1 cellular context compared by ENCODE assay signal in the genomic region with DNA sequence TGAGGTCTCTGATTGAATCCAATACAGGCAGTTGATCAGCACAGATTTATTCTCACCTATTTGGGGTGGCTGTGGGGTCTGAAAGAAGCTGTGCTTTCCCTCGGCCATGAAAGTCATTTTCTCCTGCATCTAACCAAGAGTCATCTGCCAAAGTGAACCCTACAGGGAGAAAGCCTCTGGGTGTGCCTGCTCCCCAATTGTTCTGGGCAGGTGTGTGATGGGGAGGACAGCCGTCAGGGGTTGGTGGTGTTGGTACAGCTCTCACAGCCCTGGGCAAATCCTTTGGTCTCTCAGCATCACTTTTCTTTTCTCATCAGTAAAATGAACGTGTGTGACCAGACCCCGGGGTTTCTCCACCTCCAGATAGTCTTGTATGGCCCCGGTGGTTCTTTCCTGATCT.
TF ChIP-seq lines count a peak whose summit lies in the region.

No MANE protein-coding gene starts in this region.

TF ChIP-seq in GM23338, 12 proteins besides CTCF, POLR2A, EP300 and RAD21 (continued from another document):
- TF ChIP-seq, protein P1, sequence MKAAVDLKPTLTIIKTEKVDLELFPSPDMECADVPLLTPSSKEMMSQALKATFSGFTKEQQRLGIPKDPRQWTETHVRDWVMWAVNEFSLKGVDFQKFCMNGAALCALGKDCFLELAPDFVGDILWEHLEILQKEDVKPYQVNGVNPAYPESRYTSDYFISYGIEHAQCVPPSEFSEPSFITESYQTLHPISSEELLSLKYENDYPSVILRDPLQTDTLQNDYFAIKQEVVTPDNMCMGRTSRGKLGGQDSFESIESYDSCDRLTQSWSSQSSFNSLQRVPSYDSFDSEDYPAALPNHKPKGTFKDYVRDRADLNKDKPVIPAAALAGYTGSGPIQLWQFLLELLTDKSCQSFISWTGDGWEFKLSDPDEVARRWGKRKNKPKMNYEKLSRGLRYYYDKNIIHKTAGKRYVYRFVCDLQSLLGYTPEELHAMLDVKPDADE (IDR thresholded peaks at IDR 0.05) = no peak
- TF ChIP-seq EZH2 (IDR thresholded peaks at IDR 0.05; ENCODE audit: low read depth, unreplicated experiment) = no peak
- no peak for TF ChIP-seq STAT1 (IDR thresholded peaks at IDR 0.05; ENCODE audit: unreplicated experiment)
- TF ChIP-seq, protein P2, sequence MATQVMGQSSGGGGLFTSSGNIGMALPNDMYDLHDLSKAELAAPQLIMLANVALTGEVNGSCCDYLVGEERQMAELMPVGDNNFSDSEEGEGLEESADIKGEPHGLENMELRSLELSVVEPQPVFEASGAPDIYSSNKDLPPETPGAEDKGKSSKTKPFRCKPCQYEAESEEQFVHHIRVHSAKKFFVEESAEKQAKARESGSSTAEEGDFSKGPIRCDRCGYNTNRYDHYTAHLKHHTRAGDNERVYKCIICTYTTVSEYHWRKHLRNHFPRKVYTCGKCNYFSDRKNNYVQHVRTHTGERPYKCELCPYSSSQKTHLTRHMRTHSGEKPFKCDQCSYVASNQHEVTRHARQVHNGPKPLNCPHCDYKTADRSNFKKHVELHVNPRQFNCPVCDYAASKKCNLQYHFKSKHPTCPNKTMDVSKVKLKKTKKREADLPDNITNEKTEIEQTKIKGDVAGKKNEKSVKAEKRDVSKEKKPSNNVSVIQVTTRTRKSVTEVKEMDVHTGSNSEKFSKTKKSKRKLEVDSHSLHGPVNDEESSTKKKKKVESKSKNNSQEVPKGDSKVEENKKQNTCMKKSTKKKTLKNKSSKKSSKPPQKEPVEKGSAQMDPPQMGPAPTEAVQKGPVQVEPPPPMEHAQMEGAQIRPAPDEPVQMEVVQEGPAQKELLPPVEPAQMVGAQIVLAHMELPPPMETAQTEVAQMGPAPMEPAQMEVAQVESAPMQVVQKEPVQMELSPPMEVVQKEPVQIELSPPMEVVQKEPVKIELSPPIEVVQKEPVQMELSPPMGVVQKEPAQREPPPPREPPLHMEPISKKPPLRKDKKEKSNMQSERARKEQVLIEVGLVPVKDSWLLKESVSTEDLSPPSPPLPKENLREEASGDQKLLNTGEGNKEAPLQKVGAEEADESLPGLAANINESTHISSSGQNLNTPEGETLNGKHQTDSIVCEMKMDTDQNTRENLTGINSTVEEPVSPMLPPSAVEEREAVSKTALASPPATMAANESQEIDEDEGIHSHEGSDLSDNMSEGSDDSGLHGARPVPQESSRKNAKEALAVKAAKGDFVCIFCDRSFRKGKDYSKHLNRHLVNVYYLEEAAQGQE (IDR thresholded peaks at IDR 0.05; ENCODE audit: unreplicated experiment) = no peak
- TF ChIP-seq CREB1 (CRISPR knock-in tag; IDR thresholded peaks at IDR 0.05; ENCODE audit: low read depth) = no peak
- TF ChIP-seq NANOG (IDR thresholded peaks at IDR 0.05; ENCODE audit: borderline replicate concordance) = no peak
- TF ChIP-seq, protein P3, sequence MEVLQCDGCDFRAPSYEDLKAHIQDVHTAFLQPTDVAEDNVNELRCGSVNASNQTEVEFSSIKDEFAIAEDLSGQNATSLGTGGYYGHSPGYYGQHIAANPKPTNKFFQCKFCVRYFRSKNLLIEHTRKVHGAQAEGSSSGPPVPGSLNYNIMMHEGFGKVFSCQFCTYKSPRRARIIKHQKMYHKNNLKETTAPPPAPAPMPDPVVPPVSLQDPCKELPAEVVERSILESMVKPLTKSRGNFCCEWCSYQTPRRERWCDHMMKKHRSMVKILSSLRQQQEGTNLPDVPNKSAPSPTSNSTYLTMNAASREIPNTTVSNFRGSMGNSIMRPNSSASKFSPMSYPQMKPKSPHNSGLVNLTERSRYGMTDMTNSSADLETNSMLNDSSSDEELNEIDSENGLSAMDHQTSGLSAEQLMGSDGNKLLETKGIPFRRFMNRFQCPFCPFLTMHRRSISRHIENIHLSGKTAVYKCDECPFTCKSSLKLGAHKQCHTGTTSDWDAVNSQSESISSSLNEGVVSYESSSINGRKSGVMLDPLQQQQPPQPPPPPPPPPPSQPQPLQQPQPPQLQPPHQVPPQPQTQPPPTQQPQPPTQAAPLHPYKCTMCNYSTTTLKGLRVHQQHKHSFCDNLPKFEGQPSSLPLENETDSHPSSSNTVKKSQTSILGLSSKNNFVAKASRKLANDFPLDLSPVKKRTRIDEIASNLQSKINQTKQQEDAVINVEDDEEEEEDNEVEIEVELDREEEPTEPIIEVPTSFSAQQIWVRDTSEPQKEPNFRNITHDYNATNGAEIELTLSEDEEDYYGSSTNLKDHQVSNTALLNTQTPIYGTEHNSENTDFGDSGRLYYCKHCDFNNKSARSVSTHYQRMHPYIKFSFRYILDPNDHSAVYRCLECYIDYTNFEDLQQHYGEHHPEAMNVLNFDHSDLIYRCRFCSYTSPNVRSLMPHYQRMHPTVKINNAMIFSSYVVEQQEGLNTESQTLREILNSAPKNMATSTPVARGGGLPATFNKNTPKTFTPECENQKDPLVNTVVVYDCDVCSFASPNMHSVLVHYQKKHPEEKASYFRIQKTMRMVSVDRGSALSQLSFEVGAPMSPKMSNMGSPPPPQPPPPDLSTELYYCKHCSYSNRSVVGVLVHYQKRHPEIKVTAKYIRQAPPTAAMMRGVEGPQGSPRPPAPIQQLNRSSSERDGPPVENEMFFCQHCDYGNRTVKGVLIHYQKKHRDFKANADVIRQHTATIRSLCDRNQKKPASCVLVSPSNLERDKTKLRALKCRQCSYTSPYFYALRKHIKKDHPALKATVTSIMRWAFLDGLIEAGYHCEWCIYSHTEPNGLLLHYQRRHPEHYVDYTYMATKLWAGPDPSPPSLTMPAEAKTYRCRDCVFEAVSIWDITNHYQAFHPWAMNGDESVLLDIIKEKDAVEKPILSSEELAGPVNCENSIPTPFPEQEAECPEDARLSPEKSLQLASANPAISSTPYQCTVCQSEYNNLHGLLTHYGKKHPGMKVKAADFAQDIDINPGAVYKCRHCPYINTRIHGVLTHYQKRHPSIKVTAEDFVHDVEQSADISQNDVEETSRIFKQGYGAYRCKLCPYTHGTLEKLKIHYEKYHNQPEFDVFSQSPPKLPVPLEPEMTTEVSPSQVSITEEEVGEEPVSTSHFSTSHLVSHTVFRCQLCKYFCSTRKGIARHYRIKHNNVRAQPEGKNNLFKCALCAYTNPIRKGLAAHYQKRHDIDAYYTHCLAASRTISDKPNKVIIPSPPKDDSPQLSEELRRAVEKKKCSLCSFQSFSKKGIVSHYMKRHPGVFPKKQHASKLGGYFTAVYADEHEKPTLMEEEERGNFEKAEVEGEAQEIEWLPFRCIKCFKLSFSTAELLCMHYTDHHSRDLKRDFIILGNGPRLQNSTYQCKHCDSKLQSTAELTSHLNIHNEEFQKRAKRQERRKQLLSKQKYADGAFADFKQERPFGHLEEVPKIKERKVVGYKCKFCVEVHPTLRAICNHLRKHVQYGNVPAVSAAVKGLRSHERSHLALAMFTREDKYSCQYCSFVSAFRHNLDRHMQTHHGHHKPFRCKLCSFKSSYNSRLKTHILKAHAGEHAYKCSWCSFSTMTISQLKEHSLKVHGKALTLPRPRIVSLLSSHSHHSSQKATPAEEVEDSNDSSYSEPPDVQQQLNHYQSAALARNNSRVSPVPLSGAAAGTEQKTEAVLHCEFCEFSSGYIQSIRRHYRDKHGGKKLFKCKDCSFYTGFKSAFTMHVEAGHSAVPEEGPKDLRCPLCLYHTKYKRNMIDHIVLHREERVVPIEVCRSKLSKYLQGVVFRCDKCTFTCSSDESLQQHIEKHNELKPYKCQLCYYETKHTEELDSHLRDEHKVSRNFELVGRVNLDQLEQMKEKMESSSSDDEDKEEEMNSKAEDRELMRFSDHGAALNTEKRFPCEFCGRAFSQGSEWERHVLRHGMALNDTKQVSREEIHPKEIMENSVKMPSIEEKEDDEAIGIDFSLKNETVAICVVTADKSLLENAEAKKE (CRISPR knock-in tag; IDR thresholded peaks at IDR 0.05) = no peak
